8 cellular contexts compared by ENCODE assay signal in genomic region chr6:137904822-137905617, GRCh38. TPM values are rescaled to one million over a fixed set of nuclear protein-coding genes. Genes with fewer than 3 reads are reported as not detected.
DNase-seq lines count a peak whose midpoint lies in the region; ATAC-seq, FAIRE-seq and TF ChIP-seq lines count a peak whose summit lies in the region.

No MANE protein-coding gene starts in this region.

- WGBS in K562 (ENCODE audit: insufficient coverage, low coverage, missing lambda C conversion rate): 5% methylated on average over 11 of the region's 11 CpGs

- in situ Hi-C loops in K562 (cut with MboI): no loop called here

- no peaks in the 10 kb centered on the region for H3K27me3 ChIP-seq in GM06990 (replicated peaks; ENCODE audit: control insufficient read depth, insufficient read depth, low read length)
- H3K27me3 ChIP-seq in K562 (ENCODE audit: control insufficient read depth in 2 of 2, insufficient read depth in 2 of 2, low read length in 2 of 2): no peaks in the 10 kb centered on the region
- no peaks in the 10 kb centered on the region for H3K27me3 ChIP-seq in foreskin keratinocyte

- H3K79me2 ChIP-seq in K562 (ENCODE audit: control insufficient read depth, insufficient read depth, low read length): no peaks in the 10 kb centered on the region

- H3K27me3 Mint-ChIP-seq in T-cell (peaks cover 0 to 3% of the 10 kb centered on the region in 2 donors), endothelial cell (ENCODE audit: unreplicated experiment) (no peaks in the 10 kb centered on the region)

- H3K4me1 Mint-ChIP-seq in T-cell (peaks cover 25 to 35% (median 30%) of the 10 kb centered on the region in 3 donors), endothelial cell (ENCODE audit: unreplicated experiment) (no peaks in the 10 kb centered on the region)

- no peaks in the 10 kb centered on the region for H4K20me1 ChIP-seq in K562 (replicated peaks; ENCODE audit: control insufficient read depth, insufficient read depth, low read length)

- no peak for FAIRE-seq in K562 (lab: Jason Lieb, UNC)

- BruUV-seq in K562 (replicated peaks; lab: Mats Ljungman, UMichigan): TSS peak; percentile 82

- peak overlapping the region; percentile 53 for H3K4me2 ChIP-seq in K562 (ENCODE audit: insufficient read depth, low read length)

- H3K9me3 ChIP-seq in HEK293 (ENCODE audit: control insufficient read depth, insufficient read depth, low read depth, low read length) (no peaks in the 10 kb centered on the region), K562 (replicated peaks; ENCODE audit: control insufficient read depth, insufficient read depth, low read depth, low read length) (no peaks in the 10 kb centered on the region)

- ATAC-seq in T-cell (replicated peaks in 1 of 4) (peak in 3 of 4 experiments; percentile 68 to 80 (median 71)), K562 (peak; percentile 55), foreskin keratinocyte (no peak)

- H3K4me3 Mint-ChIP-seq in T-cell (peak overlapping the region; percentile 56 to 65 (median 58)), endothelial cell (ENCODE audit: unreplicated experiment) (no peak overlapping the region)

- H3K27ac ChIP-seq in HEK293 (ENCODE audit: extremely low read depth, low read depth, low read length) (no peak overlapping the region), K562 (ENCODE audit: extremely low read depth, low read depth, low read length) (peak overlapping the region; percentile 74), foreskin keratinocyte (no peak overlapping the region)

- H3K4me3 ChIP-seq in GM06990 (replicated peaks; ENCODE audit: low read depth, low read length) (peak overlapping the region; percentile 45), HEK293 (ENCODE audit: low read depth, low read length) (no peak overlapping the region), K562 (no peak overlapping the region)

- H3K36me3 Mint-ChIP-seq in T-cell (no peaks in the 10 kb centered on the region), endothelial cell (ENCODE audit: low read depth, unreplicated experiment) (no peaks in the 10 kb centered on the region)

- TF ChIP-seq CTCF in GM06990 (IDR thresholded peaks at IDR 0.05; ENCODE audit: insufficient read depth, low read length, poor library complexity, severe bottlenecking) (no peak), HEK293 (tag by site-specific recombination; IDR thresholded peaks at IDR 0.05) (no peak), K562 (IDR thresholded peaks at IDR 0.05 in 2 of 3, conservative IDR thresholded peaks at IDR 0.05 in 1 of 3; ENCODE audit: insufficient read depth in 2 of 3, low read depth in 1 of 3, low read length in 3 of 3) (no peak), endothelial cell (IDR thresholded peaks at IDR 0.05; ENCODE audit: unreplicated experiment) (no peak), foreskin keratinocyte (conservative IDR thresholded peaks at IDR 0.05) (no peak)

- peak overlapping the region in 1 of 2 experiments; percentile 60; a peak in 2 of 4 replicates for H3K9ac ChIP-seq in K562 (ENCODE audit: insufficient read depth in 1 of 2, low read depth in 2 of 2, low read length in 2 of 2)

- peak overlapping the region; percentile 51 for H2AFZ ChIP-seq in K562 (ENCODE audit: low read depth, low read length)

- DNase-seq in GM06990 (ENCODE audit: extremely low read depth, insufficient read length): peak; percentile 79
- peak in 9 of 34 experiments; percentile 13 to 38 (median 20) for DNase-seq in T-cell
- peak in 2 of 4 experiments; percentile 49 to 78 for DNase-seq in K562 (ENCODE audit: extremely low read depth in 1 of 4, low spot score in 3 of 4)
- DNase-seq in stimulated activated CD4-positive, alpha-beta T cell treated with anti-CD3 and anti-CD28 coated beads, Interleukin-4, amount 100 ng/mL, for 24 hours: peak; percentile 88
- no peak for DNase-seq in endothelial cell (ENCODE audit: low spot score)
- no peak for DNase-seq in foreskin keratinocyte
- DNase-seq in DMS79 treated with DMSO at 0.1 percent for 48 hours (lab: John Stamatoyannopoulos, UW): no peak

- no peaks in the 10 kb centered on the region for H3K36me3 ChIP-seq in GM06990 (ENCODE audit: control insufficient read depth, insufficient read depth, low read length)
- H3K36me3 ChIP-seq in HEK293 (ENCODE audit: control insufficient read depth in 2 of 2, insufficient read depth in 1 of 2, low read length in 2 of 2): no peaks in the 10 kb centered on the region
- no peaks in the 10 kb centered on the region for H3K36me3 ChIP-seq in K562 (ENCODE audit: control insufficient read depth, insufficient read depth, low read length)

- TF ChIP-seq EP300 in K562 (IDR thresholded peaks at IDR 0.05; ENCODE audit: low read length): no peak

- H3K9me3 Mint-ChIP-seq in T-cell (no peaks in the 10 kb centered on the region), endothelial cell (ENCODE audit: unreplicated experiment) (no peaks in the 10 kb centered on the region)

- no peaks in the 10 kb centered on the region for H3K9me1 ChIP-seq in K562 (ENCODE audit: control insufficient read depth, insufficient read depth, low read length)

- POLR2A ChIA-PET in HEK293 (lab: Yijun Ruan, JAX): no interaction called here
- POLR2A ChIA-PET in T-cell (lab: Charles Lee): interaction anchor here in 1 of 2 donors (0.6 to 0.7 kb wide), 2 partner anchors 26 to 64 kb away, joined by 3 to 4 read pairs; no protein-coding TSS in a partner anchor
- POLR2A ChIA-PET in K562 (lab: Yijun Ruan, JAX): interaction anchor here (0.6 kb wide), 1 partner anchor 15 kb away, joined by 3 read pairs; no protein-coding TSS in a partner anchor

- TF ChIP-seq RAD21 in K562 (CRISPR knock-in tag; conservative IDR thresholded peaks at IDR 0.05 in 1 of 2, IDR thresholded peaks at IDR 0.05 in 1 of 2): no peak

- H3K27ac Mint-ChIP-seq in T-cell (peak overlapping the region in 1 of 2 donors; percentile 1), endothelial cell (ENCODE audit: unreplicated experiment) (no peak overlapping the region)

- no peak for TF ChIP-seq POLR2A in K562 (conservative IDR thresholded peaks at IDR 0.05)

- H3K4me1 ChIP-seq in HEK293 (ENCODE audit: control insufficient read depth, insufficient read depth, low read length) (no peaks in the 10 kb centered on the region), K562 (replicated peaks in 1 of 2; ENCODE audit: control insufficient read depth in 2 of 2, insufficient read depth in 2 of 2, low read length in 2 of 2) (peaks cover 16 to 77% of the 10 kb centered on the region in 2 experiments), foreskin keratinocyte (no peaks in the 10 kb centered on the region)

- CTCF ChIA-PET in HEK293 (lab: Yijun Ruan, JAX) (interaction anchor here (0.5 kb wide), 1 partner anchor 122 kb away, joined by 3 read pairs; no protein-coding TSS in a partner anchor), T-cell (lab: Charles Lee) (no interaction called here), K562 (lab: Yijun Ruan, JAX; ENCODE audit: low intra/inter-chr PET ratio) (no interaction called here)

- intact Hi-C loops in K562 (cut with micrococcal nuclease): no loop called here

TF ChIP-seq in HEK293, 187 proteins besides CTCF, POLR2A, EP300 and RAD21 (continues in another document):
- TF ChIP-seq ZNF335 (tag by site-specific recombination; conservative IDR thresholded peaks at IDR 0.05): peak; percentile 25; the same call in 1 of the 2 replicates

TF ChIP-seq in K562, 482 proteins besides CTCF, POLR2A, EP300 and RAD21 (continues in another document):
- TF ChIP-seq LEF1 (IDR thresholded peaks at IDR 0.05) (no peak; the same call in 1 of the 2 replicates), MTA3 (IDR thresholded peaks at IDR 0.05; ENCODE audit: borderline replicate concordance) (no peak), THAP12 (CRISPR knock-in tag; IDR thresholded peaks at IDR 0.05) (no peak), NR2F6 (CRISPR knock-in tag; IDR thresholded peaks at IDR 0.05) (no peak)

RNA-seq across cellular contexts. Expression of gene TNFAIP3, which starts 38.0 kb away (rescaled TPM):
- 1,000 to 10,000 TPM in 2 of 5 donors, 100 to 1,000 TPM in 3; 109 to 2,994 (median 145) TPM for total RNA-seq in T-cell
- 14.3 and 18.6 TPM in 2 replicates for total RNA-seq in K562 (2011; cell fraction: chromatin; rRNA removed; ENCODE audit: low replicate concordance)
- 8.0 and 9.1 TPM in 2 replicates for total RNA-seq in K562 (2011; cell fraction: nucleolus; rRNA removed)
- 10.2 and 11.3 TPM in 2 replicates for total RNA-seq in K562 (2011; cell fraction: nucleoplasm; rRNA removed)
- 5.9 and 6.2 TPM in 2 replicates for total RNA-seq in K562 (2014; rRNA removed)
- 6.5 and 6.9 TPM in 2 replicates for total RNA-seq in K562 (2014; rRNA removed; fragmentation: Illumina TruSeq; extraction: Trizol)
- total RNA-seq in K562 (2015; rRNA removed; fragmentation: Illumina TruSeq; extraction: Trizol): 4.6 TPM in 2 replicates
- total RNA-seq in K562 (2021): 12.5 and 17.0 TPM in 2 replicates
- polyA plus RNA-seq in K562 (2011; rRNA removed): 6.4 and 11.8 TPM in 2 replicates
- 2.5 and 5.0 TPM in 2 replicates for polyA plus RNA-seq in K562 (2011; cell fraction: cytosol; rRNA removed)
- 21.1 and 33.6 TPM in 2 replicates for polyA plus RNA-seq in K562 (2011; cell fraction: nucleus; rRNA removed)
- 5.7 and 26.6 TPM in 2 replicates for polyA plus RNA-seq in K562 (2012)
- 9.8 and 11.5 TPM in 2 replicates for polyA plus RNA-seq in K562 (2014; fragmentation: Illumina TruSeq; extraction: Trizol)
- 1 to 10 TPM in 1 of 2 experiments, under 1 TPM in 1; 0.79 to 1.3 TPM for polyA plus RNA-seq in K562 (2014; fragmentation: Nextera tagmentation; extraction: Ambion mirVana)
- 9.2 and 9.5 TPM in 2 replicates for polyA plus RNA-seq in K562 (2014; rRNA removed)
- polyA minus RNA-seq in K562 (2011; rRNA and poly(A)+ RNA removed): 5.4 and 11.3 TPM in 2 replicates
- polyA minus RNA-seq in K562 (2011; cell fraction: cytosol; rRNA and poly(A)+ RNA removed): 2.9 and 4.6 TPM in 2 replicates
- 6.7 and 20.5 TPM in 2 replicates for polyA minus RNA-seq in K562 (2011; cell fraction: nucleus; rRNA and poly(A)+ RNA removed)
- 22.6 TPM for total RNA-seq in endothelial cell (ENCODE audit: unreplicated experiment)
- 70.7 and 92.9 TPM in 2 replicates for total RNA-seq in foreskin keratinocyte
- 24.8 and 27.1 TPM in 2 replicates for polyA plus RNA-seq in foreskin keratinocyte

Comparison
In these comparisons a context has a peak if more than half of its experiments do, and no peak if none do; other contexts are left out.
1. DNase-seq: peak in GM06990 (single experiment) and stimulated activated CD4-positive, alpha-beta T cell treated with anti-CD3 and anti-CD28 coated beads, Interleukin-4, amount 100 ng/mL, for 24 hours (single experiment); none in endothelial cell (single experiment), foreskin keratinocyte (0 of 2) and DMS79 treated with DMSO at 0.1 percent for 48 hours (single experiment).